Comparison of ENCODE assay signal across 1 cellular context in the genomic region with DNA sequence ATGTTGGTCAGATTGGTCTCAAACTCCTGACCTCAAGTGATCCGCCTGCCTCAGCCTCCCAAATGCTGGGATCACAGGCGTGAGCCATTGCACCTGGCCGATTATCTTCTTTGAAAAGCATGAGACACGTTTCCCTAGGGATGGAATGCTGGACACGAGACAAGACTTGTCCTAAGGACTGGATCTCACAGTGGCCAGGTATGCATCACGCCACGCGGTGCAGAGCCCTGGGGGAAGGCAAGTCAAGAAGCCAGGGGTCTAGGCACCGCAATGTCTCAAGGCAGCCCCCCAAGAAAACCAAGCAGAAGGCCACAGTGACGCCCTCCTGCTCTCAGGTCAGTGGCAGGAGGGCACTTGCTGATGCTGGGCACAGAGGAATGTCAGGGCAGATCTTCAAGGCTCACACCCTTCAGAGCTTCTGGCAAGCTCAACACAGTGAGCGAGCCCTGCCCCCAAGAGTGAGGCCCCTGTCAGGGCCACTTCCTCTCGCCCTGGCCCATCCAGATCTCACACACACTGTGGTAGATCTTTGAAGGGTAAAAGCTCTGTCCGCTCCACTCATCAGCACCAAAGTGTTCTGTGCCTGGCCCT.
TF ChIP-seq lines count a peak whose summit lies in the region.

No MANE protein-coding gene starts in this region.

TF ChIP-seq in H1, 55 proteins besides CTCF, POLR2A, EP300 and RAD21:
- no peak for TF ChIP-seq GTF2F1 (IDR thresholded peaks at IDR 0.05; ENCODE audit: borderline replicate concordance, low read depth, low read length)
- TF ChIP-seq SRF (IDR thresholded peaks at IDR 0.05; ENCODE audit: low read depth, low read length): no peak
TF ChIP-seq in H1: peak in this region for 0.
